16 cellular contexts compared by ENCODE assay signal in genomic region chr1:87236585-87236984, GRCh38.
A peak's percentile ranks its signal among the peaks of the same experiment; 100 is the strongest.
DNase-seq lines count a peak whose midpoint lies in the region; ATAC-seq and TF ChIP-seq lines count a peak whose summit lies in the region.
"Had no signal": no experiment of that assay in that cellular context is flagged by ENCODE, and none has a peak within 500 bp of the region (broad histone marks: within the 10 kb centered on the region; RNA-seq: fewer than 3 reads in every experiment).

No MANE protein-coding gene starts in this region.

- peak; percentile 11 for DNase-seq in Daoy (ENCODE audit: low read depth)
- DNase-seq in HFFc6, result no peak
- peak; percentile 14 for DNase-seq in UCSD-AML1 (lab: John Stamatoyannopoulos, UW; ENCODE audit: unreplicated experiment)
- DNase-seq in fibroblast of peridontal ligament (ENCODE audit: extremely low read depth), result peak; percentile 14
- no peak for DNase-seq in stimulated activated naive CD4-positive, alpha-beta T cell (lab: John Stamatoyannopoulos, UW)
- DNase-seq in NCI-H2081 treated with DMSO at 0.1 percent for 48 hours (lab: John Stamatoyannopoulos, UW), result no peak
- no peak for DNase-seq in NCI-H345 (lab: John Stamatoyannopoulos, UW)
- DNase-seq: DMS79 treated with DMSO at 0.1 percent for 48 hours, KG1, NCI-H1105 treated with DMSO at 0.1 percent for 48 hours, NCI-H1930, NCI-H2171 treated with DMSO at 0.1 percent for 48 hours, NCI-H524, SIG-M5 had no signal

- no peaks in the 10 kb centered on the region for H3K36me3 Mint-ChIP-seq in HFFc6 (ENCODE audit: low read depth)

- H3K9me3 Mint-ChIP-seq in HFFc6, result no peaks in the 10 kb centered on the region

- peaks cover 4% of the 10 kb centered on the region; the same call in 1 of the 2 replicates for H3K27me3 Mint-ChIP-seq in HFFc6 (ENCODE audit: insufficient read depth)

- H3K4me3 Mint-ChIP-seq in HFFc6, result peak overlapping the region; percentile 48; the same call in 1 of the 2 replicates

- ATAC-seq in HG02571 (IDR thresholded peaks at IDR 0.05; ENCODE audit: unreplicated experiment), result no peak
- ATAC-seq: A549 had no signal

- H3K4me1 Mint-ChIP-seq in HFFc6 (ENCODE audit: low read depth), result peaks cover 19% of the 10 kb centered on the region

- no peak overlapping the region for H3K27ac Mint-ChIP-seq in HFFc6

- no peak for TF ChIP-seq CTCF in HFFc6 (IDR thresholded peaks at IDR 0.05)

Comparison
In these comparisons a context has a peak if more than half of its experiments do, and no peak if none do; other contexts are left out.
1. DNase-seq: peak in Daoy (single experiment), UCSD-AML1 (single experiment) and fibroblast of peridontal ligament (single experiment); none in HFFc6 (single experiment), stimulated activated naive CD4-positive, alpha-beta T cell (0 of 6), NCI-H2081 treated with DMSO at 0.1 percent for 48 hours (single experiment) and NCI-H345 (single experiment).